ENCODE assay signal across 21 cellular contexts in genomic region chr11:45751430-45751829, GRCh38. TPM values are rescaled to one million over a fixed set of nuclear protein-coding genes. Genes with fewer than 3 reads are reported as not detected.
A peak's percentile ranks its signal among the peaks of the same experiment; 100 is the strongest.
DNase-seq lines count a peak whose midpoint lies in the region; ATAC-seq and TF ChIP-seq lines count a peak whose summit lies in the region.
"Had no signal": no experiment of that assay in that cellular context is flagged by ENCODE, and none has a peak within 500 bp of the region (broad histone marks: within the 10 kb centered on the region; RNA-seq: fewer than 3 reads in every experiment).

No MANE protein-coding gene starts in this region.

- POLR2A ChIA-PET in SK-N-SH (lab: Yijun Ruan, JAX): no interaction called here

- in situ Hi-C loops in SK-MEL-5 (cut with HindIII; ENCODE audit: low pct_unique_long_range_greater_than_20kb, low sequenced_read_pairs): no loop called here

- ATAC-seq in SK-N-SH treated with all-trans-retinoic acid at 6 μM for 48 hours (no peak), GM19023 (IDR thresholded peaks at IDR 0.05; ENCODE audit: unreplicated experiment) (no peak)
- ATAC-seq: sciatic nerve had no signal

- H3K27ac ChIP-seq in SK-N-SH (ENCODE audit: low read depth in 2 of 2, low read length in 1 of 2) (no peak overlapping the region), temporal lobe (ENCODE audit: low read depth, low read length) (peak overlapping the region; percentile 62)
- H3K27ac ChIP-seq: coronary artery, neutrophil, upper lobe of left lung, VCaP had no signal

- no peaks in the 10 kb centered on the region for H3K79me2 ChIP-seq in SK-N-SH (ENCODE audit: insufficient read depth)

- peaks cover 0 to 14% of the 10 kb centered on the region in 2 experiments; a peak in 2 of 4 replicates for H3K4me1 ChIP-seq in SK-N-SH (ENCODE audit: control insufficient read depth in 1 of 2, insufficient read depth in 2 of 2, low read depth in 1 of 2, low read length in 1 of 2)
- H3K4me1 ChIP-seq: upper lobe of left lung had no signal

- no peak overlapping the region for H3K9ac ChIP-seq in SK-N-SH

- 88% methylated on average over 7 of the region's 7 CpGs for WGBS in SK-N-SH (ENCODE audit: low lambda C conversion rate)

- H4K20me1 ChIP-seq in SK-N-SH (ENCODE audit: insufficient read depth): no peaks in the 10 kb centered on the region

- no peaks in the 10 kb centered on the region for H3K36me3 ChIP-seq in SK-N-SH (replicated peaks in 1 of 2; ENCODE audit: control insufficient read depth in 1 of 2, insufficient read depth in 2 of 2, low read length in 1 of 2)
- H3K36me3 ChIP-seq: neutrophil, upper lobe of left lung had no signal

- H3F3A ChIP-seq in SK-N-SH (replicated peaks; ENCODE audit: insufficient read depth): no peaks in the 10 kb centered on the region

- no peaks in the 10 kb centered on the region for H3K9me2 ChIP-seq in SK-N-SH

- TF ChIP-seq CTCF in SK-N-SH (IDR thresholded peaks at IDR 0.05): no peak

- H2AFZ ChIP-seq in SK-N-SH (ENCODE audit: low read depth): no peak overlapping the region

- H3K4me3 ChIP-seq in SK-N-SH (ENCODE audit: low read depth in 2 of 2, low read length in 1 of 2): no peak overlapping the region
- H3K4me3 ChIP-seq: coronary artery, upper lobe of left lung had no signal

- CTCF ChIA-PET in SK-N-SH (lab: Yijun Ruan, JAX): interaction anchor here (0.9 to 12.5 kb wide), 2 partner anchors 19 to 26 kb away, joined by 3 to 121 read pairs; no protein-coding TSS in a partner anchor

- TF ChIP-seq EP300 in SK-N-SH (IDR thresholded peaks at IDR 0.05; ENCODE audit: borderline replicate concordance in 1 of 2, low read depth in 1 of 2, low read length in 1 of 2): no peak

- no peaks in the 10 kb centered on the region; the same call in 1 of the 2 replicates for H3K27me3 ChIP-seq in SK-N-SH (ENCODE audit: insufficient read depth)
- H3K27me3 ChIP-seq: upper lobe of left lung had no signal

- TF ChIP-seq RAD21 in SK-N-SH (IDR thresholded peaks at IDR 0.05; ENCODE audit: low read length): no peak

- no peaks in the 10 kb centered on the region for H3K9me3 ChIP-seq in SK-N-SH
- H3K9me3 ChIP-seq: neutrophil, upper lobe of left lung had no signal

- H3K4me2 ChIP-seq in SK-N-SH: no peak overlapping the region

- DNase-seq in SK-N-SH: no peak
- peak; percentile 25 for DNase-seq in SK-MEL-5 (ENCODE audit: low read depth, low spot score)
- DNase-seq in iPS-NIHi11 (ENCODE audit: low spot score): peak; percentile 71
- DNase-seq in stimulated activated CD4-positive, alpha-beta T cell treated with anti-CD3 and anti-CD28 coated beads, Interleukin-2, amount 100 ng/mL, for 48 hours: no peak
- DNase-seq in NCI-H2107 treated with DMSO at 0.1 percent for 48 hours (lab: John Stamatoyannopoulos, UW; ENCODE audit: unreplicated experiment): no peak
- DNase-seq: ACHN; activated CD4-positive, alpha-beta T cell treated with anti-CD3 and anti-CD28 coated beads, Interleukin-2, amount 50 U/mL, for 48 hours; activated naive CD4-positive, alpha-beta T cell treated with anti-CD3 and anti-CD28 coated beads for 36 hours; activated T-cell treated with anti-CD3 and anti-CD28 coated beads for 4 hours; CD4-positive, CD25-positive, alpha-beta regulatory T cell; foreskin fibroblast; NCI-H1105 treated with DMSO at 0.1 percent for 48 hours; NCI-H345; upper lobe of left lung had no signal

TF ChIP-seq in SK-N-SH, 30 proteins besides CTCF, POLR2A, EP300 and RAD21:
- TF ChIP-seq RFX5 (IDR thresholded peaks at IDR 0.05; ENCODE audit: low read length) (peak; percentile 61; the same call in 1 of the 2 replicates), TEAD4 (IDR thresholded peaks at IDR 0.05; ENCODE audit: borderline replicate concordance, insufficient read depth) (no peak)

TF ChIP-seq in SK-N-SH treated with all-trans-retinoic acid at 6 μM for 48 hours, 23 proteins besides CTCF, POLR2A, EP300 and RAD21:
- TF ChIP-seq PPARA (CRISPR knock-in tag; IDR thresholded peaks at IDR 0.05; ENCODE audit: borderline replicate concordance) (no peak), SNAI2 (CRISPR knock-in tag; IDR thresholded peaks at IDR 0.05) (no peak), ZFP30 (CRISPR knock-in tag; IDR thresholded peaks at IDR 0.05) (no peak), ZNF8 (CRISPR knock-in tag; IDR thresholded peaks at IDR 0.05) (no peak), TSHZ2 (CRISPR knock-in tag; IDR thresholded peaks at IDR 0.05) (no peak), CSDC2 (CRISPR knock-in tag; IDR thresholded peaks at IDR 0.05) (no peak), TOX (CRISPR knock-in tag; IDR thresholded peaks at IDR 0.05; ENCODE audit: borderline replicate concordance) (no peak), ISL1 (CRISPR knock-in tag; IDR thresholded peaks at IDR 0.05) (no peak), RARB (CRISPR knock-in tag; IDR thresholded peaks at IDR 0.05) (no peak), ZFP3 (CRISPR knock-in tag; IDR thresholded peaks at IDR 0.05) (no peak), ESRRG (CRISPR knock-in tag; IDR thresholded peaks at IDR 0.05) (no peak), CREB5 (CRISPR knock-in tag; IDR thresholded peaks at IDR 0.05; ENCODE audit: low read depth) (no peak), ZC3H10 (CRISPR knock-in tag; IDR thresholded peaks at IDR 0.05) (no peak), GLIS3 (CRISPR knock-in tag; IDR thresholded peaks at IDR 0.05) (no peak), ZNF70 (CRISPR knock-in tag; IDR thresholded peaks at IDR 0.05) (no peak), ZNF565 (CRISPR knock-in tag; conservative IDR thresholded peaks at IDR 0.05; ENCODE audit: low read depth) (no peak), ARNTL (CRISPR knock-in tag; IDR thresholded peaks at IDR 0.05; ENCODE audit: borderline replicate concordance, low read depth) (no peak), BACH2 (CRISPR knock-in tag; IDR thresholded peaks at IDR 0.05; ENCODE audit: borderline replicate concordance) (no peak), TCF4 (CRISPR knock-in tag; IDR thresholded peaks at IDR 0.05; ENCODE audit: borderline replicate concordance) (no peak)

RNA-seq across cellular contexts. Expression of gene SLC35C1, which starts 53.5 kb away (rescaled TPM):
- polyA plus RNA-seq in SK-N-SH (2012; rRNA removed): 6.2 and 6.5 TPM in 2 replicates
- polyA plus RNA-seq in SK-N-SH (2012; cell fraction: cytosol; rRNA removed): 4.0 and 6.1 TPM in 2 replicates
- 5.0 and 6.0 TPM in 2 replicates for polyA plus RNA-seq in SK-N-SH (2012; cell fraction: nucleus; rRNA removed)
- total RNA-seq in SK-MEL-5 (2014; rRNA removed; shearing (Covaris generic)): 2.2 and 2.5 TPM in 2 replicates
- 16.3 and 18.4 TPM in 2 replicates for polyA plus RNA-seq in SK-MEL-5 (2015; cell fraction: cytosol; rRNA removed)
- polyA plus RNA-seq in SK-MEL-5 (2015; cell fraction: nucleus; rRNA removed): 3.5 and 4.0 TPM in 2 replicates
- 5.9 TPM for total RNA-seq in temporal lobe

Comparison
In these comparisons a context has a peak if more than half of its experiments do, and no peak if none do; other contexts are left out.
1. DNase-seq: peak in SK-MEL-5 (single experiment) and iPS-NIHi11 (single experiment); none in SK-N-SH (single experiment), stimulated activated CD4-positive, alpha-beta T cell treated with anti-CD3 and anti-CD28 coated beads, Interleukin-2, amount 100 ng/mL, for 48 hours (0 of 2) and NCI-H2107 treated with DMSO at 0.1 percent for 48 hours (single experiment).